In genomic region chr10:90912854-90913479, GRCh38 we compare ENCODE assay signal across 18 cellular contexts. TPM values are rescaled to one million over a fixed set of nuclear protein-coding genes. Genes with fewer than 3 reads are reported as not detected.
DNase-seq lines count a peak whose midpoint lies in the region; ATAC-seq and TF ChIP-seq lines count a peak whose summit lies in the region.
"Had no signal": no experiment of that assay in that cellular context is flagged by ENCODE, and none has a peak within 500 bp of the region (broad histone marks: within the 10 kb centered on the region; RNA-seq: fewer than 3 reads in every experiment).

No MANE protein-coding gene starts in this region.

- H3K27ac ChIP-seq in SK-N-SH (ENCODE audit: low read depth in 2 of 2, low read length in 1 of 2), result peak overlapping the region; percentile 30 to 67; a peak in 1 of 4 replicates
- H3K27ac ChIP-seq in CD4-positive, alpha-beta T cell (ENCODE audit: low read depth, low read length), result no peak overlapping the region
- H3K27ac ChIP-seq: RWPE1 had no signal

- CTCF ChIA-PET in SK-N-SH (lab: Yijun Ruan, JAX) (interaction anchor here (0.8 to 7.6 kb wide), 8 partner anchors 19 to 581 kb away, joined by 3 to 124 read pairs (median 12); no protein-coding TSS in a partner anchor), MCF 10A (lab: Yijun Ruan, JAX) (interaction anchor here (0.5 to 6.2 kb wide), 7 partner anchors 17 to 1348 kb away, joined by 3 to 87 read pairs (median 4); no protein-coding TSS in a partner anchor)
- CTCF ChIA-PET in CD4-positive, alpha-beta T cell (lab: Charles Lee), result interaction anchor here (0.9 kb wide), 1 partner anchor 54 kb away, joined by 3 read pairs; no protein-coding TSS in a partner anchor

- no peaks in the 10 kb centered on the region for H3K9me3 Mint-ChIP-seq in MCF 10A (ENCODE audit: unreplicated experiment)
- H3K9me3 Mint-ChIP-seq in stimulated activated memory B cell treated with anti-CD40 and anti-IgM and Interleukin-4, amounts not matched to agents 10 μg/mL and 1 μg/mL and 100 μg/mL, for 72 hours, result no peaks in the 10 kb centered on the region
- no peaks in the 10 kb centered on the region for H3K9me3 Mint-ChIP-seq in CD4-positive, alpha-beta T cell
- H3K9me3 Mint-ChIP-seq: CD8-positive, alpha-beta memory T cell had no signal

- no peak overlapping the region for H3K4me3 Mint-ChIP-seq in MCF 10A (ENCODE audit: unreplicated experiment)
- no peak overlapping the region for H3K4me3 Mint-ChIP-seq in stimulated activated memory B cell treated with anti-CD40 and anti-IgM and Interleukin-4, amounts not matched to agents 10 μg/mL and 1 μg/mL and 100 μg/mL, for 72 hours
- H3K4me3 Mint-ChIP-seq in CD4-positive, alpha-beta T cell, result no peak overlapping the region
- H3K4me3 Mint-ChIP-seq: CD8-positive, alpha-beta memory T cell had no signal

- no peak for TF ChIP-seq EP300 in SK-N-SH (IDR thresholded peaks at IDR 0.05; ENCODE audit: borderline replicate concordance in 1 of 2, low read depth in 1 of 2, low read length in 1 of 2)

- H3K4me2 ChIP-seq in SK-N-SH, result no peak overlapping the region

- no peaks in the 10 kb centered on the region for H3K9me3 ChIP-seq in SK-N-SH
- no peaks in the 10 kb centered on the region for H3K9me3 ChIP-seq in CD4-positive, alpha-beta T cell (ENCODE audit: control insufficient read depth, low read length)

- H3K27me3 ChIP-seq in SK-N-SH (ENCODE audit: insufficient read depth), result no peaks in the 10 kb centered on the region
- H3K27me3 ChIP-seq in CD4-positive, alpha-beta T cell (ENCODE audit: control insufficient read depth, insufficient read depth, low read length), result no peaks in the 10 kb centered on the region

- no TSS peak for BruUV-seq in MCF 10A (replicated peaks; lab: Mats Ljungman, UMichigan)

- no peaks in the 10 kb centered on the region for H3K36me3 Mint-ChIP-seq in MCF 10A (ENCODE audit: insufficient read depth, unreplicated experiment)
- peaks cover 15% of the 10 kb centered on the region for H3K36me3 Mint-ChIP-seq in stimulated activated memory B cell treated with anti-CD40 and anti-IgM and Interleukin-4, amounts not matched to agents 10 μg/mL and 1 μg/mL and 100 μg/mL, for 72 hours
- peaks cover 4% of the 10 kb centered on the region for H3K36me3 Mint-ChIP-seq in CD4-positive, alpha-beta T cell (ENCODE audit: low read depth)
- H3K36me3 Mint-ChIP-seq: CD8-positive, alpha-beta memory T cell had no signal

- H3K4me1 ChIP-seq in SK-N-SH (ENCODE audit: control insufficient read depth in 1 of 2, insufficient read depth in 2 of 2, low read depth in 1 of 2, low read length in 1 of 2), result peaks cover 7 to 12% of the 10 kb centered on the region in 2 experiments

- no peak for TF ChIP-seq RAD21 in SK-N-SH (IDR thresholded peaks at IDR 0.05; ENCODE audit: low read length)

- H3K9me2 ChIP-seq in SK-N-SH, result no peaks in the 10 kb centered on the region

- intact Hi-C loops in MCF 10A (cut with micrococcal nuclease), result loop anchor here (5.0 kb wide), 1 partner anchor 384 kb away; no protein-coding TSS in a partner anchor
- intact Hi-C loops in CD4-positive, alpha-beta T cell (cut with DNase I, micrococcal nuclease), result loop anchor here in 1 of 2 experiments (10.0 kb wide), 1 partner anchor 162 kb away; no protein-coding TSS in a partner anchor

- peak overlapping the region; percentile 83 for H3K27ac Mint-ChIP-seq in MCF 10A (ENCODE audit: low read depth, unreplicated experiment)
- H3K27ac Mint-ChIP-seq in stimulated activated memory B cell treated with anti-CD40 and anti-IgM and Interleukin-4, amounts not matched to agents 10 μg/mL and 1 μg/mL and 100 μg/mL, for 72 hours, result peak overlapping the region; percentile 60
- H3K27ac Mint-ChIP-seq in CD4-positive, alpha-beta T cell, result no peak overlapping the region
- H3K27ac Mint-ChIP-seq: CD8-positive, alpha-beta memory T cell had no signal

- H3K4me1 Mint-ChIP-seq in MCF 10A (ENCODE audit: insufficient read depth, unreplicated experiment), result peaks cover 16% of the 10 kb centered on the region
- peaks cover 32% of the 10 kb centered on the region for H3K4me1 Mint-ChIP-seq in stimulated activated memory B cell treated with anti-CD40 and anti-IgM and Interleukin-4, amounts not matched to agents 10 μg/mL and 1 μg/mL and 100 μg/mL, for 72 hours
- peaks cover 4% of the 10 kb centered on the region for H3K4me1 Mint-ChIP-seq in CD4-positive, alpha-beta T cell (ENCODE audit: low read depth)

- H3K79me2 ChIP-seq in SK-N-SH (ENCODE audit: insufficient read depth), result no peaks in the 10 kb centered on the region

- H4K20me1 ChIP-seq in SK-N-SH (ENCODE audit: insufficient read depth), result no peaks in the 10 kb centered on the region

- no peak; the same call in 2 of the 3 replicates for ATAC-seq in SK-N-SH treated with all-trans-retinoic acid at 6 μM for 48 hours
- ATAC-seq in stimulated activated memory B cell treated with anti-CD40 and anti-IgM and Interleukin-4, amounts not matched to agents 10 μg/mL and 1 μg/mL and 100 μg/mL, for 72 hours, result no peak
- ATAC-seq in CD4-positive, alpha-beta T cell (ENCODE audit: poor library complexity), result no peak
- ATAC-seq in HG02885 (IDR thresholded peaks at IDR 0.05; ENCODE audit: poor library complexity, unreplicated experiment), result no peak
- ATAC-seq: PC-3 had no signal

- H2AFZ ChIP-seq in SK-N-SH (ENCODE audit: low read depth), result no peak overlapping the region

- no peak for TF ChIP-seq CTCF in SK-N-SH (IDR thresholded peaks at IDR 0.05)
- no peak for TF ChIP-seq CTCF in MCF 10A (IDR thresholded peaks at IDR 0.05; ENCODE audit: unreplicated experiment)
- no peak for TF ChIP-seq CTCF in CD4-positive, alpha-beta T cell (IDR thresholded peaks at IDR 0.05)

- H3K4me3 ChIP-seq in SK-N-SH (ENCODE audit: low read depth in 2 of 2, low read length in 1 of 2), result no peak overlapping the region

- H3K9ac ChIP-seq in SK-N-SH, result no peak overlapping the region

- H3K27me3 Mint-ChIP-seq in MCF 10A (ENCODE audit: insufficient read depth, unreplicated experiment), result no peaks in the 10 kb centered on the region
- H3K27me3 Mint-ChIP-seq in stimulated activated memory B cell treated with anti-CD40 and anti-IgM and Interleukin-4, amounts not matched to agents 10 μg/mL and 1 μg/mL and 100 μg/mL, for 72 hours, result peaks cover 8% of the 10 kb centered on the region
- peaks cover 4% of the 10 kb centered on the region for H3K27me3 Mint-ChIP-seq in CD4-positive, alpha-beta T cell

- POLR2A ChIA-PET in SK-N-SH (lab: Yijun Ruan, JAX) (no interaction called here), MCF 10A (lab: Yijun Ruan, JAX) (interaction anchor here (0.7 to 3.1 kb wide), 4 partner anchors 41 to 1668 kb away, joined by 3 to 13 read pairs (median 5); partner anchors contain the start of gene RPP30)
- POLR2A ChIA-PET in CD4-positive, alpha-beta T cell (lab: Charles Lee), result no interaction called here

- no peak for DNase-seq in SK-N-SH
- no peak for DNase-seq in MCF 10A (ENCODE audit: unreplicated experiment)
- peak; percentile 59 for DNase-seq in islet precursor cell
- DNase-seq in stimulated activated naive CD4-positive, alpha-beta T cell (lab: John Stamatoyannopoulos, UW), result no peak
- DNase-seq in CD4-positive, alpha-beta T cell, result no peak
- DNase-seq: CD8-positive, alpha-beta memory T cell; DMS79; GOT3; KBM-7; NCI-H2081 treated with DMSO at 0.1 percent for 48 hours; NCI-H510A; NCI-H774; PC-3 had no signal

- peaks cover 6 to 30% of the 10 kb centered on the region in 2 experiments for H3K36me3 ChIP-seq in SK-N-SH (replicated peaks in 1 of 2; ENCODE audit: control insufficient read depth in 1 of 2, insufficient read depth in 2 of 2, low read length in 1 of 2)

- WGBS in SK-N-SH (ENCODE audit: low lambda C conversion rate), result 100% methylated on average over 7 of the region's 7 CpGs

- H3F3A ChIP-seq in SK-N-SH (replicated peaks; ENCODE audit: insufficient read depth), result peaks cover 62% of the 10 kb centered on the region

TF ChIP-seq in SK-N-SH, 30 proteins besides CTCF, POLR2A, EP300 and RAD21:
- TF ChIP-seq TAF1 (IDR thresholded peaks at IDR 0.05; ENCODE audit: borderline replicate concordance, low read depth, low read length), result no peak
- TF ChIP-seq POLR2AphosphoS5 (IDR thresholded peaks at IDR 0.05; ENCODE audit: low read depth, low read length), result peak; percentile 57

TF ChIP-seq in SK-N-SH treated with all-trans-retinoic acid at 6 μM for 48 hours, 23 proteins besides CTCF, POLR2A, EP300 and RAD21:
- no peak for TF ChIP-seq ZNF70 (CRISPR knock-in tag; IDR thresholded peaks at IDR 0.05)
- TF ChIP-seq TCF4 (CRISPR knock-in tag; IDR thresholded peaks at IDR 0.05; ENCODE audit: borderline replicate concordance), result no peak

RNA-seq across cellular contexts. Expression of gene ANKRD1, which starts 7.9 kb away (rescaled TPM):
- 41.7 and 72.8 TPM in 2 replicates for polyA plus RNA-seq in SK-N-SH (2012; rRNA removed)
- polyA plus RNA-seq in SK-N-SH (2012; cell fraction: cytosol; rRNA removed), result 63.4 and 79.5 TPM in 2 replicates
- 48.7 and 81.7 TPM in 2 replicates for polyA plus RNA-seq in SK-N-SH (2012; cell fraction: nucleus; rRNA removed)
- 0.20 and 0.65 TPM in 2 replicates for total RNA-seq in MCF 10A (2022)
- not detected for total RNA-seq in CD4-positive, alpha-beta T cell
- total RNA-seq: CD8-positive, alpha-beta memory T cell had no signal
- polyA plus RNA-seq: CD8-positive, alpha-beta memory T cell had no signal

RNA-seq across cellular contexts. Expression of gene RPP30, which starts 41.2 kb away (rescaled TPM):
- polyA plus RNA-seq in SK-N-SH (2012; rRNA removed), result 16.7 and 18.6 TPM in 2 replicates
- polyA plus RNA-seq in SK-N-SH (2012; cell fraction: cytosol; rRNA removed), result 18.9 and 21.0 TPM in 2 replicates
- polyA plus RNA-seq in SK-N-SH (2012; cell fraction: nucleus; rRNA removed), result 15.1 and 24.7 TPM in 2 replicates
- total RNA-seq in MCF 10A (2022), result 39.9 and 41.8 TPM in 2 replicates
- total RNA-seq in CD4-positive, alpha-beta T cell, result 10 to 100 TPM; 25.3 to 28.5 TPM

RNA-seq across cellular contexts. Expression of gene HTR7, which starts 55.1 kb away (rescaled TPM):
- 0.16 and 0.24 TPM in 2 replicates for polyA plus RNA-seq in SK-N-SH (2012; rRNA removed)
- polyA plus RNA-seq in SK-N-SH (2012; cell fraction: cytosol; rRNA removed), result 0.19 and 0.28 TPM in 2 replicates
- 0.10 and 0.15 TPM in 2 replicates for polyA plus RNA-seq in SK-N-SH (2012; cell fraction: nucleus; rRNA removed)
- 14.1 and 15.3 TPM in 2 replicates for total RNA-seq in MCF 10A (2022)
- under 1 TPM; 0.08 TPM for total RNA-seq in CD4-positive, alpha-beta T cell
- total RNA-seq: CD8-positive, alpha-beta memory T cell; G401 had no signal
- polyA plus RNA-seq: CD8-positive, alpha-beta memory T cell had no signal

Comparison
In these comparisons a context has a peak if more than half of its experiments do, and no peak if none do; other contexts are left out.
1. RNA of gene HTR7, which starts 55.1 kb away (total RNA-seq): 14.1 to 15.3 TPM in MCF 10A; 0.08 TPM in CD4-positive, alpha-beta T cell; every median in the first group is over 10 times any median in the second.